ENCODE assay signal across 1 cellular context in the genomic region with DNA sequence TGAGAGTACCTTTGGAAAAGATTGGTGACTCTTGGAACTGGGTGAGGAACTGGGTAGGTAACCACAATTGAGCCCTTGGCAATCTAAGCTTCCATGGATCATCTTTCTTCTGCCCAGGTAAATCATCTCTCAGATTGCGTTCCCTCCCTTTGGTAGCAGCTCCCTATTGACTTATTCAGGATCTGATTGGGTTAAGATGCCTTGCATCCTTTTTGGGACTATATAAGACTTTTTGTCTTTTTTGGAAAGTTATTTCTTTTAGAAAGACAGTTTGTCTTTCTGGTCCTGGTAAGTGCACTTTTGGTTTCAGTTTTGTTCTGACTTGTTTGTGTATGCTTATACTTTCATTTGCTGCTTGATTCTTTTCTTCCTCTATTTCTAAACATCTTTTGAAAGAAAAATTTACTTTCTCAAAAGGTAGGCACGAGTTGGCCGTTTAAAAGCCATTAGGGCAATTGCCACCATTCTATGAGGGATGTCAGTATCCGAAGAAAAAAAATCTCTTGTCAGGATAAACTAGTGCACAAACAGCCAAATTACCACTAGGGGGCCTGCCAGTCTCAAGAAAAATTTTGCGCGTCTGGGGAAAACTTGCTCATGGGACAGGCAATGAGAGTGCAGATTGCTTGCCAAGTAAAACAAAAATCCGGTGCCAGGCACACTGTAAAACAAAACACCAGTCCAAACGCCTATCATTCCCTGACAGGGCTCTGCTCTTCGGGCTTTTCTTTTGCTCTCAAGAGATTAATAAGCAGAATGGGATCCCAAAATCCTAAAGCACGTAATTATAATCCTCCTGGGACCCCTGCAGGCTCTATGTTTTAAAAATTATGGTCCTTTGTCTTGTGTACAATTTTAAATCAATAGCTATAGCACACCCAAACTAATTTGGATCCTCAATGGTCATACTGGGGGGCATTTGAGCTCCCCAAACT.
A peak's percentile ranks its signal among the peaks of the same experiment; 100 is the strongest.
TF ChIP-seq lines count a peak whose summit lies in the region.

No MANE protein-coding gene starts in this region.

TF ChIP-seq in IMR-90, 13 proteins besides CTCF, POLR2A, EP300 and RAD21 (continued from another document):
- TF ChIP-seq, protein P1, sequence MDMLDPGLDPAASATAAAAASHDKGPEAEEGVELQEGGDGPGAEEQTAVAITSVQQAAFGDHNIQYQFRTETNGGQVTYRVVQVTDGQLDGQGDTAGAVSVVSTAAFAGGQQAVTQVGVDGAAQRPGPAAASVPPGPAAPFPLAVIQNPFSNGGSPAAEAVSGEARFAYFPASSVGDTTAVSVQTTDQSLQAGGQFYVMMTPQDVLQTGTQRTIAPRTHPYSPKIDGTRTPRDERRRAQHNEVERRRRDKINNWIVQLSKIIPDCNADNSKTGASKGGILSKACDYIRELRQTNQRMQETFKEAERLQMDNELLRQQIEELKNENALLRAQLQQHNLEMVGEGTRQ (IDR thresholded peaks at IDR 0.05; ENCODE audit: low read depth, low read length): no peak
- TF ChIP-seq CHD1 (IDR thresholded peaks at IDR 0.05; ENCODE audit: low read depth, low read length): no peak
- TF ChIP-seq, protein P2, sequence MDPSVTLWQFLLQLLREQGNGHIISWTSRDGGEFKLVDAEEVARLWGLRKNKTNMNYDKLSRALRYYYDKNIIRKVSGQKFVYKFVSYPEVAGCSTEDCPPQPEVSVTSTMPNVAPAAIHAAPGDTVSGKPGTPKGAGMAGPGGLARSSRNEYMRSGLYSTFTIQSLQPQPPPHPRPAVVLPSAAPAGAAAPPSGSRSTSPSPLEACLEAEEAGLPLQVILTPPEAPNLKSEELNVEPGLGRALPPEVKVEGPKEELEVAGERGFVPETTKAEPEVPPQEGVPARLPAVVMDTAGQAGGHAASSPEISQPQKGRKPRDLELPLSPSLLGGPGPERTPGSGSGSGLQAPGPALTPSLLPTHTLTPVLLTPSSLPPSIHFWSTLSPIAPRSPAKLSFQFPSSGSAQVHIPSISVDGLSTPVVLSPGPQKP (IDR thresholded peaks at IDR 0.05; ENCODE audit: borderline replicate concordance, low read depth, low read length): no peak
- TF ChIP-seq BHLHE40 (IDR thresholded peaks at IDR 0.05; ENCODE audit: low read depth, low read length): peak; percentile 70
- TF ChIP-seq SMC3 (IDR thresholded peaks at IDR 0.05; ENCODE audit: low read depth, low read length): peak; percentile 88
